Comparison of ENCODE assay signal across 1 cellular context in genomic region chr18:76983184-76983583, GRCh38.
TF ChIP-seq lines count a peak whose summit lies in the region.

No MANE protein-coding gene starts in this region.

TF ChIP-seq in GM12878, 131 proteins besides CTCF, POLR2A, EP300 and RAD21 (continued from another document):
- TF ChIP-seq REST (IDR thresholded peaks at IDR 0.05; ENCODE audit: low read depth, low read length): no peak
- TF ChIP-seq RELA (IDR thresholded peaks at IDR 0.05; ENCODE audit: borderline replicate concordance, partially characterized antibody): peak; percentile 18
- TF ChIP-seq SMAD1 (IDR thresholded peaks at IDR 0.05; ENCODE audit: low read depth, partially characterized antibody): no peak
- no peak for TF ChIP-seq NR2C1 (IDR thresholded peaks at IDR 0.05)
- TF ChIP-seq PKNOX1 (IDR thresholded peaks at IDR 0.05): no peak; the same call in 1 of the 2 replicates
- no peak for TF ChIP-seq IRF3 (IDR thresholded peaks at IDR 0.05)
- TF ChIP-seq CBX3 (IDR thresholded peaks at IDR 0.05; ENCODE audit: borderline replicate concordance, low read depth): no peak
- TF ChIP-seq ZBTB4 (CRISPR knock-in tag; IDR thresholded peaks at IDR 0.05): no peak
- TF ChIP-seq BCLAF1 (IDR thresholded peaks at IDR 0.05): 0 out of 2 replicates have a peak, but pooled peaks have one; percentile 5
- TF ChIP-seq TBL1XR1 (IDR thresholded peaks at IDR 0.05; ENCODE audit: low read depth, low read length): peak; percentile 51; the same call in 1 of the 2 replicates
- no peak for TF ChIP-seq MYC (IDR thresholded peaks at IDR 0.05; ENCODE audit: insufficient read depth, insufficient read length, insufficient replicate concordance, low read length, severe bottlenecking)
- no peak for TF ChIP-seq CBX5 (IDR thresholded peaks at IDR 0.05; ENCODE audit: low read depth)
- 0 out of 2 replicates have a peak, but pooled peaks have one; percentile 12 for TF ChIP-seq MTA2 (IDR thresholded peaks at IDR 0.05; ENCODE audit: low read depth)
- no peak for TF ChIP-seq NR2C2 (IDR thresholded peaks at IDR 0.05; ENCODE audit: borderline replicate concordance, control insufficient read depth, insufficient read length, low read depth)
- TF ChIP-seq SIN3A (IDR thresholded peaks at IDR 0.05; ENCODE audit: low read depth, low read length): no peak
- no peak for TF ChIP-seq IRF5 (IDR thresholded peaks at IDR 0.05; ENCODE audit: borderline replicate concordance)
- no peak for TF ChIP-seq RBBP5 (conservative IDR thresholded peaks at IDR 0.05)
- TF ChIP-seq CEBPZ (IDR thresholded peaks at IDR 0.05; ENCODE audit: low read depth, low read length): no peak
- no peak for TF ChIP-seq LARP7 (IDR thresholded peaks at IDR 0.05)
- no peak for TF ChIP-seq CHD4 (IDR thresholded peaks at IDR 0.05)
